Comparison of ENCODE assay signal across 28 cellular contexts in genomic region chr11:126808851-126809250, GRCh38.
DNase-seq lines count a peak whose midpoint lies in the region; ATAC-seq and TF ChIP-seq lines count a peak whose summit lies in the region.
"Had no signal": no experiment of that assay in that cellular context is flagged by ENCODE, and none has a peak within 500 bp of the region (broad histone marks: within the 10 kb centered on the region; RNA-seq: fewer than 3 reads in every experiment).

No MANE protein-coding gene starts in this region.

- TF ChIP-seq CTCF in mesothelial cell of epicardium (IDR thresholded peaks at IDR 0.05; ENCODE audit: unreplicated experiment) (no peak), vagina (IDR thresholded peaks at IDR 0.05) (no peak)

- peaks cover 28% of the 10 kb centered on the region for H3K4me1 Mint-ChIP-seq in mesothelial cell of epicardium
- H3K4me1 Mint-ChIP-seq: IgD-negative memory B cell had no signal

- H3K27ac Mint-ChIP-seq in mesothelial cell of epicardium, result peak overlapping the region; percentile 78
- H3K27ac Mint-ChIP-seq: activated CD8-positive, alpha-beta T cell treated with anti-CD3 and anti-CD28 coated beads for 36 hours; activated naive CD4-positive, alpha-beta T cell treated with anti-CD3 and anti-CD28 coated beads, Interleukin-2, amount 50 U/mL, for 72 hours; IgD-negative memory B cell; neural progenitor cell; T-helper 1 cell treated with Interleukin-12 subunit alpha and Interleukin-12 subunit beta and Interleukin-4 antibody, amounts not matched to agents 30 μg/mL and 1 μg/mL, for 36 hours had no signal

- no peaks in the 10 kb centered on the region for H3K9me3 ChIP-seq in vagina
- H3K9me3 ChIP-seq: BLaER1 treated with 17β-estradiol and CSF1 and Interleukin-3, amounts not matched to agents 10 nM and 100 nM; gastroesophageal sphincter; lower lobe of right lung; sigmoid colon had no signal

- intact Hi-C loops in Right ventricle myocardium superior (cut with DNase I) (no loop called here), vagina (cut with DNase I) (no loop called here)

- no peak for TF ChIP-seq POLR2A in vagina (IDR thresholded peaks at IDR 0.05)

- H3K36me3 Mint-ChIP-seq in mesothelial cell of epicardium, result no peaks in the 10 kb centered on the region
- H3K36me3 Mint-ChIP-seq: activated naive CD4-positive, alpha-beta T cell treated with anti-CD3 and anti-CD28 coated beads, Interleukin-2, amount 50 U/mL, for 72 hours; IgD-negative memory B cell; neural progenitor cell had no signal

- no peaks in the 10 kb centered on the region for H3K4me1 ChIP-seq in vagina
- H3K4me1 ChIP-seq: BLaER1 treated with 17β-estradiol and CSF1 and Interleukin-3, amounts not matched to agents 10 nM and 100 nM; gastroesophageal sphincter; lower lobe of right lung; neural progenitor cell; sigmoid colon had no signal

- ATAC-seq in Right ventricle myocardium superior (ENCODE audit: poor library complexity), result no peak
- ATAC-seq: activated CD8-positive, alpha-beta T cell treated with anti-CD3 and anti-CD28 coated beads for 36 hours; activated naive CD4-positive, alpha-beta T cell treated with anti-CD3 and anti-CD28 coated beads, Interleukin-2, amount 50 U/mL, for 72 hours; gastroesophageal sphincter; lower lobe of right lung had no signal

- peak overlapping the region; percentile 51 for H3K27ac ChIP-seq in cingulate gyrus (ENCODE audit: low read depth, low read length)
- H3K27ac ChIP-seq in temporal lobe (ENCODE audit: low read depth, low read length), result peak overlapping the region; percentile 72
- no peak overlapping the region for H3K27ac ChIP-seq in vagina
- H3K27ac ChIP-seq: BLaER1 treated with 17β-estradiol and CSF1 and Interleukin-3, amounts not matched to agents 10 nM and 100 nM; gastroesophageal sphincter; lower lobe of right lung; neural progenitor cell; sigmoid colon; SK-N-MC had no signal

- no peaks in the 10 kb centered on the region for H3K36me3 ChIP-seq in vagina
- H3K36me3 ChIP-seq: BLaER1 treated with 17β-estradiol and CSF1 and Interleukin-3, amounts not matched to agents 10 nM and 100 nM; gastroesophageal sphincter; lower lobe of right lung; neural progenitor cell; sigmoid colon had no signal

- H3K4me3 Mint-ChIP-seq in mesothelial cell of epicardium, result no peak overlapping the region
- H3K4me3 Mint-ChIP-seq: activated CD8-positive, alpha-beta T cell treated with anti-CD3 and anti-CD28 coated beads for 36 hours; IgD-negative memory B cell; neural progenitor cell; T-helper 1 cell treated with Interleukin-12 subunit alpha and Interleukin-12 subunit beta and Interleukin-4 antibody, amounts not matched to agents 30 μg/mL and 1 μg/mL, for 36 hours had no signal

- no peak overlapping the region for H3K4me3 ChIP-seq in vagina
- H3K4me3 ChIP-seq: BLaER1 treated with 17β-estradiol and CSF1 and Interleukin-3, amounts not matched to agents 10 nM and 100 nM; gastroesophageal sphincter; lower lobe of right lung; neural progenitor cell; sigmoid colon; SK-N-MC had no signal

- DNase-seq in NCI-H69 (lab: John Stamatoyannopoulos, UW), result peak; percentile 30
- DNase-seq in mesothelial cell of epicardium (ENCODE audit: low spot score in 2 of 2, unreplicated experiment in 2 of 2), result no peak
- DNase-seq in activated CD8-positive, alpha-beta memory T cell treated with anti-CD3 and anti-CD28 coated beads, Interleukin-2, amount 50 U/mL, for 4 hours, result no peak
- DNase-seq in Right ventricle myocardium superior, result no peak
- no peak for DNase-seq in vagina (ENCODE audit: extremely low spot score in 2 of 2)
- DNase-seq: activated CD4-positive, alpha-beta T cell treated with anti-CD3 and anti-CD28 coated beads for 1 hour; activated CD8-positive, alpha-beta T cell treated with anti-CD3 and anti-CD28 coated beads for 36 hours; activated T-cell treated with anti-CD3 and anti-CD28 coated beads for 4 hours; cerebellar nuclear complex; COR-L47; DMS53; GDM1; lower lobe of right lung; NCI-H1092 treated with DMSO at 0.1 percent for 48 hours; NCI-H1930; NCI-H526; RPMI8226; sigmoid colon; stimulated activated naive CD4-positive, alpha-beta T cell had no signal

- no peaks in the 10 kb centered on the region for H3K27me3 ChIP-seq in vagina
- H3K27me3 ChIP-seq: BLaER1 treated with 17β-estradiol and CSF1 and Interleukin-3, amounts not matched to agents 10 nM and 100 nM; neural progenitor cell; sigmoid colon had no signal

- no peaks in the 10 kb centered on the region for H3K9me3 Mint-ChIP-seq in mesothelial cell of epicardium
- H3K9me3 Mint-ChIP-seq: activated CD8-positive, alpha-beta T cell treated with anti-CD3 and anti-CD28 coated beads for 36 hours; activated naive CD4-positive, alpha-beta T cell treated with anti-CD3 and anti-CD28 coated beads, Interleukin-2, amount 50 U/mL, for 72 hours; IgD-negative memory B cell; neural progenitor cell; T-helper 1 cell treated with Interleukin-12 subunit alpha and Interleukin-12 subunit beta and Interleukin-4 antibody, amounts not matched to agents 30 μg/mL and 1 μg/mL, for 36 hours had no signal

- peaks cover 24% of the 10 kb centered on the region for H3K27me3 Mint-ChIP-seq in mesothelial cell of epicardium (ENCODE audit: low read depth)
- H3K27me3 Mint-ChIP-seq: activated CD8-positive, alpha-beta T cell treated with anti-CD3 and anti-CD28 coated beads for 36 hours; IgD-negative memory B cell had no signal
